8 cellular contexts compared by ENCODE assay signal in genomic region chr17:44829558-44830358, GRCh38. TPM values are rescaled to one million over a fixed set of nuclear protein-coding genes. Genes with fewer than 3 reads are reported as not detected.
A peak's percentile ranks its signal among the peaks of the same experiment; 100 is the strongest.
DNase-seq lines count a peak whose midpoint lies in the region; ATAC-seq and TF ChIP-seq lines count a peak whose summit lies in the region.

TSS of gene GJC1 (minus strand) at chr17:44830287. CDS start at chr17:44805817, 24,470 bp downstream.

- H3K9me3 Mint-ChIP-seq in activated naive CD4-positive, alpha-beta T cell treated with anti-CD3 and anti-CD28 coated beads, Interleukin-2, amount 50 U/mL, for 72 hours = no peaks in the 10 kb centered on the region

- no peak for TF ChIP-seq POLR2A in erythroblast (IDR thresholded peaks at IDR 0.05; ENCODE audit: low read length)

- peak; percentile 25 for DNase-seq in NCI-H2171 treated with DMSO at 0.1 percent for 48 hours (lab: John Stamatoyannopoulos, UW)
- peak; percentile 22 to 57 for DNase-seq in activated naive CD4-positive, alpha-beta T cell treated with anti-CD3 and anti-CD28 coated beads, Interleukin-2, amount 50 U/mL, for 72 hours (ENCODE audit: low spot score in 2 of 2)
- DNase-seq in left ventricle myocardium superior = peak; percentile 59
- no peak for DNase-seq in retinal pigment epithelial cell (ENCODE audit: low read depth)
- no peak for DNase-seq in erythroblast (lab: John Stamatoyannopoulos, UW)
- no peak for DNase-seq in inferior parietal cortex (ENCODE audit: extremely low spot score)

- intact Hi-C loops in left ventricle myocardium superior (cut with micrococcal nuclease) = no loop called here

- peaks cover 5 to 8% of the 10 kb centered on the region in 2 donors for H3K36me3 Mint-ChIP-seq in activated naive CD4-positive, alpha-beta T cell treated with anti-CD3 and anti-CD28 coated beads, Interleukin-2, amount 50 U/mL, for 72 hours

- peak within 1 kb of the TSS; percentile 3 to 71 for H3K27ac Mint-ChIP-seq in activated naive CD4-positive, alpha-beta T cell treated with anti-CD3 and anti-CD28 coated beads, Interleukin-2, amount 50 U/mL, for 72 hours

- TF ChIP-seq CTCF in GM12875 (IDR thresholded peaks at IDR 0.05; ENCODE audit: borderline replicate concordance, insufficient read depth, low read depth, low read length) (no peak), retinal pigment epithelial cell (conservative IDR thresholded peaks at IDR 0.05; ENCODE audit: low read depth, low read length) (no peak)

- H3K4me3 ChIP-seq in GM12875 (ENCODE audit: low read depth, low read length) (peak within 1 kb of the TSS; percentile 79), retinal pigment epithelial cell (ENCODE audit: low read length) (peak within 1 kb of the TSS; percentile 72)

- ATAC-seq in activated naive CD4-positive, alpha-beta T cell treated with anti-CD3 and anti-CD28 coated beads, Interleukin-2, amount 50 U/mL, for 72 hours = peak; percentile 73 to 75
- ATAC-seq in left ventricle myocardium superior = peak; percentile 75
- no peak for ATAC-seq in HG03175 (IDR thresholded peaks at IDR 0.05; ENCODE audit: unreplicated experiment)

RNA-seq across cellular contexts. Expression of gene GJC1, which starts in this region (rescaled TPM):
- 1 to 10 TPM; 2.5 to 6.4 TPM for total RNA-seq in activated naive CD4-positive, alpha-beta T cell treated with anti-CD3 and anti-CD28 coated beads, Interleukin-2, amount 50 U/mL, for 72 hours
- total RNA-seq in left ventricle myocardium superior = 18.6 TPM

Comparison
In these comparisons a context has a peak if more than half of its experiments do, and no peak if none do; other contexts are left out.
1. DNase-seq: peak in NCI-H2171 treated with DMSO at 0.1 percent for 48 hours (single experiment), activated naive CD4-positive, alpha-beta T cell treated with anti-CD3 and anti-CD28 coated beads, Interleukin-2, amount 50 U/mL, for 72 hours (2 of 2) and left ventricle myocardium superior (single experiment); none in retinal pigment epithelial cell (single experiment), erythroblast (0 of 2) and inferior parietal cortex (single experiment).